In the genomic region with DNA sequence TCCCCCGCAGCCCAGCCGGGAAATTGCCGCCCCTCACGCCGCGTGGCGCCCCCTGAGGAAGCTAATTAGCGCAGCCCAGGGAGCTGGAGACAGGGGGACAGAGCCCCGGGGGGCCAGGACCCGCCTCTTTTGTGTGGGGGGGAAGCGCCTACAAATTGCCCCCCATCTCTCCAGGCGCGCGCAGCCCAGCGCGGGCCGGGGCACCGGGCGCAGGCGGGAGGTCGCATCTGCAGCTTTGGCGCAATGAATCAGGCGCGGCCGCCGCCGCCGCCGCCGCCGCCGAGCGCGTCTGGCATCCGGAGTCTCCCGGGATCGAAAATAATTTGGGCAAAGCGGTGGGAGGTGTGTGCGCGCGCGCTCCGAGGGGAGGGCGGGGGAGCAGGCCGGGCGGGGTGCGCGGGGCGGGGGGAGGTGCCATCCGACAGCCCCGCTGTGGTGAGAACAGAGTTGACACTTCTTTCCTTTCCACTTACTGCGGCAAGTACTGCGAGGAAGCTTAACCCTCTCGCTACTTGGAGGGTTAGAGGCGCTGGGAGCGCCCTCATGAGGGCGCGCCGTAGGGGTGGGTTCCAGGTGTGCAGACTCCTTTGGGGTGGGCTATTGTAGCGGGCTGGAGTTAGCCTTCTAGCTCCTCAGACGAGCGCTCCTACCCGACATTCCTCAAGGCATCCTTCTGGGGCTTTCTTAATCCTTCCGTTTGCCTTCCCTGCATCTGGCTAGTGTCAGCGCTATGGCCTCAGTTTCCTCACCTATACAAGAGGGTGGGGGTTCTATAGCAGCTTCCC, we compare ENCODE assay signal across 8 cellular contexts.
DNase-seq lines count a peak whose midpoint lies in the region; ATAC-seq and TF ChIP-seq lines count a peak whose summit lies in the region.

No MANE protein-coding gene starts in this region.

- CTCF ChIA-PET in CD4-positive, alpha-beta T cell (lab: Charles Lee), result interaction anchor here (0.7 to 3.8 kb wide), 7 partner anchors 21 to 289 kb away, joined by 3 to 24 read pairs (median 5); no protein-coding TSS in a partner anchor

- H3K4me3 ChIP-seq in H7 (ENCODE audit: insufficient read depth, low read depth, low read length), result peak overlapping the region; percentile 51

- H3K4me3 Mint-ChIP-seq in CD4-positive, alpha-beta T cell, result peak overlapping the region; percentile 80
- peak overlapping the region; percentile 69 for H3K4me3 Mint-ChIP-seq in activated T-cell treated with anti-CD3 and anti-CD28 coated beads, Interleukin-2, amount 50 U/mL, for 4 hours
- H3K4me3 Mint-ChIP-seq in natural killer cell treated with Interleukin-12 subunit alpha and Interleukin-12 subunit beta and Interleukin-15 and Interleukin-18, amount 100 ng/mL, for 72 hours, result peak overlapping the region; percentile 63

- H3K36me3 ChIP-seq in H7 (replicated peaks; ENCODE audit: control insufficient read depth, insufficient read depth, low read length), result no peaks in the 10 kb centered on the region

- H3K27me3 Mint-ChIP-seq in CD4-positive, alpha-beta T cell, result peaks cover 16% of the 10 kb centered on the region
- H3K27me3 Mint-ChIP-seq in activated T-cell treated with anti-CD3 and anti-CD28 coated beads, Interleukin-2, amount 50 U/mL, for 4 hours (ENCODE audit: low read depth), result peaks cover 7% of the 10 kb centered on the region
- no peaks in the 10 kb centered on the region for H3K27me3 Mint-ChIP-seq in natural killer cell treated with Interleukin-12 subunit alpha and Interleukin-12 subunit beta and Interleukin-15 and Interleukin-18, amount 100 ng/mL, for 72 hours

- H3K27ac Mint-ChIP-seq in CD4-positive, alpha-beta T cell, result peak overlapping the region; percentile 36
- H3K27ac Mint-ChIP-seq in natural killer cell treated with Interleukin-12 subunit alpha and Interleukin-12 subunit beta and Interleukin-15 and Interleukin-18, amount 100 ng/mL, for 72 hours, result no peak overlapping the region

- intact Hi-C loops in CD4-positive, alpha-beta T cell (cut with DNase I, micrococcal nuclease), result loop anchor here in 1 of 2 experiments (5.0 kb wide), 1 partner anchor 74 kb away; no protein-coding TSS in a partner anchor

- H3K4me1 Mint-ChIP-seq in CD4-positive, alpha-beta T cell (ENCODE audit: low read depth), result peaks cover 30% of the 10 kb centered on the region
- peaks cover 25% of the 10 kb centered on the region for H3K4me1 Mint-ChIP-seq in activated T-cell treated with anti-CD3 and anti-CD28 coated beads, Interleukin-2, amount 50 U/mL, for 4 hours (ENCODE audit: low read depth)
- peaks cover 14 to 37% of the 10 kb centered on the region in 2 donors for H3K4me1 Mint-ChIP-seq in natural killer cell treated with Interleukin-12 subunit alpha and Interleukin-12 subunit beta and Interleukin-15 and Interleukin-18, amount 100 ng/mL, for 72 hours (ENCODE audit: low read depth in 2 of 2)

- no peaks in the 10 kb centered on the region for H3K9me3 Mint-ChIP-seq in CD4-positive, alpha-beta T cell
- no peaks in the 10 kb centered on the region for H3K9me3 Mint-ChIP-seq in activated T-cell treated with anti-CD3 and anti-CD28 coated beads, Interleukin-2, amount 50 U/mL, for 4 hours
- no peaks in the 10 kb centered on the region for H3K9me3 Mint-ChIP-seq in natural killer cell treated with Interleukin-12 subunit alpha and Interleukin-12 subunit beta and Interleukin-15 and Interleukin-18, amount 100 ng/mL, for 72 hours

- DNase-seq in CD4-positive, alpha-beta T cell, result peak in 9 of 10 experiments; percentile 26 to 65 (median 49)
- peak; percentile 91 for DNase-seq in H7
- peak; percentile 78 for DNase-seq in NCI-H82 (lab: John Stamatoyannopoulos, UW)
- DNase-seq in activated T-cell treated with anti-CD3 and anti-CD28 coated beads, Interleukin-2, amount 50 U/mL, for 4 hours, result peak; percentile 45
- DNase-seq in fibroblast of gingiva (ENCODE audit: low read depth), result peak; percentile 25
- DNase-seq in natural killer cell treated with Interleukin-12 subunit alpha and Interleukin-12 subunit beta and Interleukin-15 and Interleukin-18, amount 100 ng/mL, for 72 hours (ENCODE audit: low spot score), result no peak
- no peak for DNase-seq in cortex of kidney (lab: John Stamatoyannopoulos, UW)

- H3K27ac ChIP-seq in CD4-positive, alpha-beta T cell (ENCODE audit: low read depth, low read length), result no peak overlapping the region
- peak overlapping the region; percentile 83 for H3K27ac ChIP-seq in temporal lobe (ENCODE audit: low read depth, low read length)

- no peaks in the 10 kb centered on the region for H3K9me3 ChIP-seq in CD4-positive, alpha-beta T cell (ENCODE audit: control insufficient read depth, low read length)

- peak; percentile 69 for ATAC-seq in CD4-positive, alpha-beta T cell (ENCODE audit: poor library complexity)
- peak; percentile 70 to 73 for ATAC-seq in activated T-cell treated with anti-CD3 and anti-CD28 coated beads, Interleukin-2, amount 50 U/mL, for 4 hours
- peak; percentile 74 to 77 for ATAC-seq in natural killer cell treated with Interleukin-12 subunit alpha and Interleukin-12 subunit beta and Interleukin-15 and Interleukin-18, amount 100 ng/mL, for 72 hours

- POLR2A ChIA-PET in CD4-positive, alpha-beta T cell (lab: Charles Lee), result interaction anchor here (0.5 to 2.3 kb wide), 14 partner anchors 10 to 843 kb away, joined by 3 to 10 read pairs (median 4); no protein-coding TSS in a partner anchor

- H3K27me3 ChIP-seq in CD4-positive, alpha-beta T cell (ENCODE audit: control insufficient read depth, insufficient read depth, low read length), result peaks cover 5% of the 10 kb centered on the region
- peaks cover 7% of the 10 kb centered on the region; the same call in 1 of the 2 replicates for H3K27me3 ChIP-seq in H7 (ENCODE audit: control insufficient read depth, insufficient read depth, low read length)

- TF ChIP-seq CTCF in CD4-positive, alpha-beta T cell (IDR thresholded peaks at IDR 0.05), result no peak

- H3K36me3 Mint-ChIP-seq in CD4-positive, alpha-beta T cell (ENCODE audit: low read depth), result no peaks in the 10 kb centered on the region
- no peaks in the 10 kb centered on the region for H3K36me3 Mint-ChIP-seq in activated T-cell treated with anti-CD3 and anti-CD28 coated beads, Interleukin-2, amount 50 U/mL, for 4 hours (ENCODE audit: insufficient read depth)
- no peaks in the 10 kb centered on the region for H3K36me3 Mint-ChIP-seq in natural killer cell treated with Interleukin-12 subunit alpha and Interleukin-12 subunit beta and Interleukin-15 and Interleukin-18, amount 100 ng/mL, for 72 hours

Comparison
In these comparisons a context has a peak if more than half of its experiments do, and no peak if none do; other contexts are left out.
1. DNase-seq: peak in CD4-positive, alpha-beta T cell (9 of 10), H7 (single experiment), NCI-H82 (single experiment), activated T-cell treated with anti-CD3 and anti-CD28 coated beads, Interleukin-2, amount 50 U/mL, for 4 hours (single experiment) and fibroblast of gingiva (single experiment); none in natural killer cell treated with Interleukin-12 subunit alpha and Interleukin-12 subunit beta and Interleukin-15 and Interleukin-18, amount 100 ng/mL, for 72 hours (single experiment) and cortex of kidney (single experiment).
2. Peak in every context shown above with its lines, with median percentiles within 50 percentile points of each other: ATAC-seq and H3K4me3 Mint-ChIP-seq.